In genomic region chr12:124928095-124928911, GRCh38 we compare ENCODE assay signal across 8 cellular contexts. TPM values are rescaled to one million over a fixed set of nuclear protein-coding genes. Genes with fewer than 3 reads are reported as not detected.
DNase-seq lines count a peak whose midpoint lies in the region; ATAC-seq and TF ChIP-seq lines count a peak whose summit lies in the region.

No MANE protein-coding gene starts in this region.

- peaks cover 19% of the 10 kb centered on the region for H3K4me1 Mint-ChIP-seq in type B pancreatic cell (ENCODE audit: unreplicated experiment)

- H3K9me3 Mint-ChIP-seq in type B pancreatic cell, result peaks cover 4% of the 10 kb centered on the region

- H3K27ac ChIP-seq in Peyer's patch, result peak overlapping the region; percentile 73 to 96 (median 86)
- H3K27ac ChIP-seq in dorsolateral prefrontal cortex, result peak overlapping the region; percentile 78 to 100 (median 98)

- peak overlapping the region; percentile 98 for H3K4me3 Mint-ChIP-seq in type B pancreatic cell

- peaks cover 10% of the 10 kb centered on the region for H3K36me3 Mint-ChIP-seq in type B pancreatic cell

- DNase-seq in Peyer's patch (peak; percentile 53 to 94 (median 94)), dorsolateral prefrontal cortex (peak in 3 of 10 donors; percentile 23 to 43 (median 30)), mesenteric fat pad (ENCODE audit: low spot score) (peak; percentile 93), type B pancreatic cell (ENCODE audit: extremely low spot score, unreplicated experiment) (no peak), NOMO-1 (lab: John Stamatoyannopoulos, UW; ENCODE audit: unreplicated experiment in 2 of 2) (no peak), DMS53 treated with DMSO at 0.1 percent for 48 hours (lab: John Stamatoyannopoulos, UW; ENCODE audit: unreplicated experiment) (no peak)

- ATAC-seq in GM18505 (IDR thresholded peaks at IDR 0.05; ENCODE audit: unreplicated experiment) (peak; percentile 23), HG02763 (IDR thresholded peaks at IDR 0.05; ENCODE audit: unreplicated experiment) (peak; percentile 30)

- TF ChIP-seq CTCF in Peyer's patch (IDR thresholded peaks at IDR 0.05), result peak in 1 of 6 experiments; percentile 4
- peak in 1 of 56 donors; percentile 3 for TF ChIP-seq CTCF in dorsolateral prefrontal cortex (IDR thresholded peaks at IDR 0.05 in 54 of 56, conservative IDR thresholded peaks at IDR 0.05 in 2 of 56; ENCODE audit: low read depth in 1 of 56, partially characterized antibody in 56 of 56)
- no peak for TF ChIP-seq CTCF in type B pancreatic cell (conservative IDR thresholded peaks at IDR 0.05)

- no peaks in the 10 kb centered on the region for H3K36me3 ChIP-seq in Peyer's patch

- no peaks in the 10 kb centered on the region for H3K9me3 ChIP-seq in Peyer's patch

- H3K4me1 ChIP-seq in Peyer's patch, result peaks cover 0 to 5% (median 0%) of the 10 kb centered on the region in 4 donors

- peak overlapping the region; percentile 99 for H3K27ac Mint-ChIP-seq in type B pancreatic cell

- H3K4me3 ChIP-seq in Peyer's patch (peak overlapping the region; percentile 45 to 63 (median 50)), dorsolateral prefrontal cortex (peak overlapping the region; percentile 40 to 93 (median 76))

- intact Hi-C loops in dorsolateral prefrontal cortex (cut with DNase I), result no loop called here

- H3K27me3 ChIP-seq in Peyer's patch (no peaks in the 10 kb centered on the region), dorsolateral prefrontal cortex (no peaks in the 10 kb centered on the region)

- TF ChIP-seq POLR2A in GM18505 (IDR thresholded peaks at IDR 0.05; ENCODE audit: borderline replicate concordance, extremely low read depth, insufficient read depth, insufficient read length) (no peak), Peyer's patch (IDR thresholded peaks at IDR 0.05) (peak in 1 of 2 donors; percentile 53)

- H3K27me3 Mint-ChIP-seq in type B pancreatic cell, result peaks cover 12% of the 10 kb centered on the region

RNA-seq across cellular contexts. Expression of gene UBC, which starts 13.9 kb away (rescaled TPM):
- 1,000 to 10,000 TPM in 3 of 4 donors, 100 to 1,000 TPM in 1; 898 to 2,531 (median 1,185) TPM for total RNA-seq in Peyer's patch
- total RNA-seq in dorsolateral prefrontal cortex, result 1,000 to 10,000 TPM in 109 of 120 experiments, 100 to 1,000 TPM in 11; 835 to 2,453 (median 1,204) TPM
- 1,241 TPM for total RNA-seq in mesenteric fat pad
- 761 and 1,411 TPM in 2 replicates for total RNA-seq in type B pancreatic cell (ENCODE audit: low replicate concordance)

Comparison
In these comparisons a context has a peak if more than half of its experiments do, and no peak if none do; other contexts are left out.
1. DNase-seq: peak in Peyer's patch (3 of 3) and mesenteric fat pad (single experiment); none in type B pancreatic cell (single experiment), NOMO-1 (0 of 2) and DMS53 treated with DMSO at 0.1 percent for 48 hours (single experiment).